7 cellular contexts compared by ENCODE assay signal in the genomic region with DNA sequence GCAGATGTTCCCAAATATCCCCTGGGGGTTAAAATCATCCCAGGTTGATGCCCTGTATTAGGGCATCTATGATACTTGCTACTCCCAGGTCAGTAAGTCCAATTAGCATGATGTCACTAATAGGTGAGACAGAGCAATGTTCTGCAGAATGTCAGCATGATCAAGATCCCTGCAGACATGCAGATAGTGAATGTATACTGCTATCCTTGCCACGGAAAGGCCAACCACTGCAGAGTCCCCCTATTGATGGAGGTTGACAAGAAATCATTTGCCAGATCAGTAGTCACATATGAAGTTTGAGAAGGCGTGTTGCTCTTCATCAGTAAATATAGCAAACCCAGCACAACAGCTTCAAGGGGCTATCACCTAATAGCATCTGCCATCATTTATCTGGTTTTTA.
"Had no signal": no experiment of that assay in that cellular context is flagged by ENCODE, and none has a peak within 500 bp of the region (broad histone marks: within the 10 kb centered on the region; RNA-seq: fewer than 3 reads in every experiment).

No MANE protein-coding gene starts in this region.

- FAIRE-seq: G401.6, GM12891, GM12892, GM18507, GM19239 had no signal

- DNase-seq: GDM1, GF-D8 had no signal
